Comparison of ENCODE assay signal across 17 cellular contexts in genomic region chr13:112720251-112720650, GRCh38. TPM values are rescaled to one million over a fixed set of nuclear protein-coding genes. Genes with fewer than 3 reads are reported as not detected.
DNase-seq lines count a peak whose midpoint lies in the region; ATAC-seq and TF ChIP-seq lines count a peak whose summit lies in the region.
"Had no signal": no experiment of that assay in that cellular context is flagged by ENCODE, and none has a peak within 500 bp of the region (broad histone marks: within the 10 kb centered on the region; RNA-seq: fewer than 3 reads in every experiment).

No MANE protein-coding gene starts in this region.

- H3K27ac Mint-ChIP-seq in stimulated activated naive CD8-positive, alpha-beta T cell treated with anti-CD3 and anti-CD28 coated beads, Interleukin-15, Interleukin-2, amounts not matched to agents 100 ng/mL and 50 ng/mL, for 24 hours: peak overlapping the region; percentile 18
- H3K27ac Mint-ChIP-seq in glutamatergic neuron (ENCODE audit: unreplicated experiment): peak overlapping the region; percentile 13
- H3K27ac Mint-ChIP-seq: CD8-positive, alpha-beta T cell; GM23338 had no signal

- TF ChIP-seq CTCF in glutamatergic neuron (IDR thresholded peaks at IDR 0.05; ENCODE audit: partially characterized antibody, unreplicated experiment): no peak

- H3K9me3 Mint-ChIP-seq in stimulated activated naive CD8-positive, alpha-beta T cell treated with anti-CD3 and anti-CD28 coated beads, Interleukin-15, Interleukin-2, amounts not matched to agents 100 ng/mL and 50 ng/mL, for 24 hours: no peaks in the 10 kb centered on the region
- peaks cover 1% of the 10 kb centered on the region for H3K9me3 Mint-ChIP-seq in glutamatergic neuron (ENCODE audit: unreplicated experiment)
- H3K9me3 Mint-ChIP-seq: CD8-positive, alpha-beta T cell had no signal

- peaks cover 15% of the 10 kb centered on the region for H3K4me1 Mint-ChIP-seq in stimulated activated naive CD8-positive, alpha-beta T cell treated with anti-CD3 and anti-CD28 coated beads, Interleukin-15, Interleukin-2, amounts not matched to agents 100 ng/mL and 50 ng/mL, for 24 hours (ENCODE audit: low read depth)
- H3K4me1 Mint-ChIP-seq in glutamatergic neuron (ENCODE audit: low read depth, unreplicated experiment): peaks cover 4% of the 10 kb centered on the region

- DNase-seq in stimulated activated naive CD8-positive, alpha-beta T cell treated with anti-CD3 and anti-CD28 coated beads, Interleukin-15, Interleukin-2, amounts not matched to agents 100 U/mL and 50 U/mL, for 24 hours: no peak
- DNase-seq in glutamatergic neuron (no peak), sciatic nerve (ENCODE audit: low spot score) (peak; percentile 55), midbrain (lab: John Stamatoyannopoulos, UW) (no peak), SW 1271 (lab: John Stamatoyannopoulos, UW) (no peak)
- DNase-seq: CD8-positive, alpha-beta T cell; GDM1; KBM-7; NCI-H146; NCI-H2081; NCI-H510A treated with DMSO at 0.1 percent for 48 hours; SHP77 had no signal

- no peaks in the 10 kb centered on the region for H3K27me3 Mint-ChIP-seq in stimulated activated naive CD8-positive, alpha-beta T cell treated with anti-CD3 and anti-CD28 coated beads, Interleukin-15, Interleukin-2, amounts not matched to agents 100 ng/mL and 50 ng/mL, for 24 hours
- H3K27me3 Mint-ChIP-seq in glutamatergic neuron (ENCODE audit: unreplicated experiment): peaks cover 4% of the 10 kb centered on the region

- H3K36me3 Mint-ChIP-seq in stimulated activated naive CD8-positive, alpha-beta T cell treated with anti-CD3 and anti-CD28 coated beads, Interleukin-15, Interleukin-2, amounts not matched to agents 100 ng/mL and 50 ng/mL, for 24 hours (ENCODE audit: low read depth): peaks cover 5% of the 10 kb centered on the region
- H3K36me3 Mint-ChIP-seq in glutamatergic neuron (ENCODE audit: unreplicated experiment): peaks cover 13% of the 10 kb centered on the region

- no peak for ATAC-seq in stimulated activated naive CD8-positive, alpha-beta T cell treated with anti-CD3 and anti-CD28 coated beads, Interleukin-15, Interleukin-2, amounts not matched to agents 100 U/mL and 50 U/mL, for 24 hours
- ATAC-seq in sciatic nerve: no peak
- no peak for ATAC-seq in GM21825 (IDR thresholded peaks at IDR 0.05; ENCODE audit: unreplicated experiment)
- no peak for ATAC-seq in HG03175 (IDR thresholded peaks at IDR 0.05; ENCODE audit: unreplicated experiment)
- ATAC-seq: CD8-positive, alpha-beta T cell; GM12878; GM23338 had no signal

- intact Hi-C loops in sciatic nerve (cut with DNase I): no loop called here

- no peak overlapping the region for H3K4me3 Mint-ChIP-seq in stimulated activated naive CD8-positive, alpha-beta T cell treated with anti-CD3 and anti-CD28 coated beads, Interleukin-15, Interleukin-2, amounts not matched to agents 100 ng/mL and 50 ng/mL, for 24 hours
- H3K4me3 Mint-ChIP-seq in glutamatergic neuron (ENCODE audit: unreplicated experiment): no peak overlapping the region
- H3K4me3 Mint-ChIP-seq: CD8-positive, alpha-beta T cell; GM23338 had no signal

RNA-seq across cellular contexts. Expression of gene ATP11A, which starts 30.4 kb away (rescaled TPM):
- total RNA-seq in glutamatergic neuron (ENCODE audit: unreplicated experiment): 127 TPM
- 75.6 TPM for total RNA-seq in sciatic nerve
